In the genomic region with DNA sequence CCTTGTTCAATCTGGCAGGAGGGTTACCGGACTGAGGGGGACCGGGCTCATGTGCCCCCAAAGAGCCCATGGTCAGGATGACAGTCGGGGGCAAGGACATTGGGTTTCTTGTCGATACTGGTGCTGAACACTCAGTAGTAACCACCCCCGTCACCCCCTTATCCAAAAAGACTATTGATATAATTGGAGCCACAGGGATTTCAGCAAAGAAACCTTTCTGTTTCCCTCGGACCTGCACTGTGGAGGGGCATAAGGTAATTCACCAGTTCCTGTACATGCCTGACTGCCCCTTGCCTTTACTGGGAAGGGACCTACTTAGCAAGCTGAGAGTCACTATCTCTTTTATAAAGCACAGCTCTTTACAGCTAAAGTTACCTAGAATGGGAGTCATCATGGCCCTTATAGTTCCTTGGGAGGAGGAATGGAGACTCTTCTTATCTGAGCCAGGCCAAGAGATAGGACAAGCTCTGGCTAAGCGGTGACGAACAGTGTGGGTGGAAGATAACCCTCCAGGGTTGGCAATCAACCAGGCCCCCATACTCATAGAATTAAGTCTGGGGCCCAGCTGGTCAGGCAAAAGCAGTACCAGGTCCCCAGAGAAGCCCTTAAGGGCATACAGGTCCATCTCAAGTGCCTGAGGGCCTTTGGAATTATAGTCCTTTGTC, we compare ENCODE assay signal across 28 cellular contexts.
"Had no signal": no experiment of that assay in that cellular context is flagged by ENCODE, and none has a peak within 500 bp of the region (broad histone marks: within the 10 kb centered on the region; RNA-seq: fewer than 3 reads in every experiment).

No MANE protein-coding gene starts in this region.

- H3K36me3 ChIP-seq: adrenal gland, ascending aorta, breast epithelium, cardiac muscle cell, colonic mucosa had no signal

- H3K27me3 ChIP-seq: adrenal gland, ascending aorta, breast epithelium, cardiac muscle cell, colonic mucosa had no signal

- DNase-seq: activated CD4-positive, alpha-beta memory T cell treated with anti-CD3 and anti-CD28 coated beads for 36 hours; activated CD4-positive, alpha-beta T cell treated with anti-CD3 and anti-CD28 coated beads for 36 hours; activated CD4-positive, alpha-beta T cell treated with anti-CD3 and anti-CD28 coated beads, Interleukin-2, amount 10 ng/mL, durations not matched to agents 24 days and 14 days; activated CD4-positive, CD25-positive, alpha-beta regulatory T cell; activated CD4-positive, CD25-positive, alpha-beta regulatory T cell treated with anti-CD3 and anti-CD28 coated beads, Interleukin-2, amount 50 U/mL, for 72 hours; activated CD8-positive, alpha-beta memory T cell treated with anti-CD3 and anti-CD28 coated beads, Interleukin-2, amount 10 ng/mL, durations not matched to agents 7 days and 5 days; activated CD8-positive, alpha-beta memory T cell treated with anti-CD3 and anti-CD28 coated beads, Interleukin-2, amount 50 U/mL, for 4 hours; activated CD8-positive, alpha-beta T cell treated with anti-CD3 and anti-CD28 coated beads, Interleukin-2, amount 10 ng/mL, durations not matched to agents 7 days and 5 days; activated effector memory CD4-positive, alpha-beta T cell treated with anti-CD3 and anti-CD28 coated beads, Interleukin-2, amount 50 U/mL, for 16 hours; activated naive CD4-positive, alpha-beta T cell treated with anti-CD3 and anti-CD28 coated beads for 36 hours; activated naive CD8-positive, alpha-beta T cell treated with anti-CD3 and anti-CD28 coated beads for 36 hours; activated naive CD8-positive, alpha-beta T cell treated with anti-CD3 and anti-CD28 coated beads, Interleukin-2, amount 50 U/mL, for 24 hours; activated T-cell treated with anti-CD3 and anti-CD28 coated beads, Interleukin-2, amount 50 U/mL, for 1 hour; activated T-cell treated with anti-CD3 and anti-CD28 coated beads, Interleukin-2, amount 50 U/mL, for 48 hours; adrenal gland; amygdala; central memory CD4-positive, alpha-beta T cell; cerebellar nuclear complex; colonic mucosa; effector CD8-positive, alpha-beta T cell; foreskin fibroblast; T-helper 1 cell; T-helper 17 cell; T1000 had no signal

- ATAC-seq: activated CD4-positive, alpha-beta T cell treated with anti-CD3 and anti-CD28 coated beads for 36 hours; activated CD8-positive, alpha-beta memory T cell treated with anti-CD3 and anti-CD28 coated beads, Interleukin-2, amount 10 ng/mL, durations not matched to agents 7 days and 5 days; activated CD8-positive, alpha-beta T cell treated with anti-CD3 and anti-CD28 coated beads, Interleukin-2, amount 10 ng/mL, durations not matched to agents 7 days and 5 days; activated naive CD8-positive, alpha-beta T cell treated with anti-CD3 and anti-CD28 coated beads, Interleukin-2, amount 50 U/mL, for 24 hours; T-helper 17 cell had no signal

- H3K4me3 ChIP-seq: adrenal gland, ascending aorta, breast epithelium, cardiac muscle cell, colonic mucosa had no signal

- H3K9me3 ChIP-seq: adrenal gland, colonic mucosa had no signal

- H3K27ac ChIP-seq: adrenal gland, ascending aorta, breast epithelium, cardiac muscle cell, colonic mucosa, epithelial cell of prostate had no signal

- H3K4me1 ChIP-seq: adrenal gland, ascending aorta, breast epithelium, colonic mucosa had no signal
